ENCODE assay signal across 14 cellular contexts in genomic region chr15:68341851-68342336, GRCh38.
DNase-seq lines count a peak whose midpoint lies in the region; ATAC-seq, FAIRE-seq and TF ChIP-seq lines count a peak whose summit lies in the region.
"Had no signal": no experiment of that assay in that cellular context is flagged by ENCODE, and none has a peak within 500 bp of the region (broad histone marks: within the 10 kb centered on the region; RNA-seq: fewer than 3 reads in every experiment).

No MANE protein-coding gene starts in this region.

- POLR2A ChIA-PET in IMR-90 (lab: Charles Lee; ENCODE audit: unreplicated experiment), result no interaction called here

- TF ChIP-seq CTCF in IMR-90 (conservative IDR thresholded peaks at IDR 0.05; ENCODE audit: low read depth, low read length), result no peak
- TF ChIP-seq CTCF in BE2C (IDR thresholded peaks at IDR 0.05; ENCODE audit: low read depth, low read length), result no peak

- peak overlapping the region; percentile 2; the same call in 1 of the 2 replicates for H4K91ac ChIP-seq in IMR-90 (ENCODE audit: insufficient read depth, low read depth, low read length)

- H2BK5ac ChIP-seq in IMR-90 (ENCODE audit: low read depth, low read length, poor library complexity, severe bottlenecking), result no peak overlapping the region

- no peak overlapping the region; the same call in 1 of the 2 replicates for H2BK120ac ChIP-seq in IMR-90 (ENCODE audit: low read depth, low read length)

- FAIRE-seq in frontal cortex (lab: Jason Lieb, UNC), result no peak
- FAIRE-seq: GM12878 had no signal

- H4K5ac ChIP-seq in IMR-90 (ENCODE audit: low read depth, low read length), result no peak overlapping the region

- no peak overlapping the region; the same call in 1 of the 2 replicates for H2BK20ac ChIP-seq in IMR-90 (ENCODE audit: low read depth, low read length)

- no peak overlapping the region for H3K4me3 Mint-ChIP-seq in immature natural killer cell
- H3K4me3 Mint-ChIP-seq: activated naive CD8-positive, alpha-beta T cell treated with anti-CD3 and anti-CD28 coated beads, Interleukin-2, amount 10 ng/mL, durations not matched to agents 7 days and 5 days; WTC11 had no signal

- TF ChIP-seq POLR2A in IMR-90 (IDR thresholded peaks at IDR 0.05; ENCODE audit: low read depth, low read length), result no peak

- no peaks in the 10 kb centered on the region for H4K20me1 ChIP-seq in IMR-90 (ENCODE audit: insufficient read depth, low read length)

- H3K27me3 ChIP-seq in IMR-90 (ENCODE audit: control insufficient read depth, insufficient read depth, low read length) (no peaks in the 10 kb centered on the region), right cardiac atrium (ENCODE audit: control insufficient read depth, insufficient read depth) (no peaks in the 10 kb centered on the region), skeletal muscle tissue (ENCODE audit: control insufficient read depth in 3 of 3, insufficient read depth in 3 of 3, low read length in 3 of 3) (no peaks in the 10 kb centered on the region), BE2C (no peaks in the 10 kb centered on the region)

- H3K4me1 Mint-ChIP-seq in immature natural killer cell, result no peaks in the 10 kb centered on the region
- H3K4me1 Mint-ChIP-seq: activated naive CD8-positive, alpha-beta T cell treated with anti-CD3 and anti-CD28 coated beads, Interleukin-2, amount 10 ng/mL, durations not matched to agents 7 days and 5 days had no signal

- no peak overlapping the region for H2AFZ ChIP-seq in IMR-90 (replicated peaks; ENCODE audit: low read length, poor library complexity)

- dilution Hi-C loops in IMR-90 (cut with HindIII; ENCODE audit: low sequenced_read_pairs, unreplicated experiment), result no loop called here

- H3K27ac ChIP-seq in IMR-90 (ENCODE audit: insufficient read depth, low read length) (no peak overlapping the region), right cardiac atrium (ENCODE audit: low read length) (peak overlapping the region; percentile 94), skeletal muscle tissue (ENCODE audit: low read depth, low read length) (peak overlapping the region; percentile 10)

- H3K36me3 ChIP-seq in IMR-90 (ENCODE audit: control insufficient read depth, insufficient read depth, low read length) (peaks cover 4% of the 10 kb centered on the region; the same call in 1 of the 2 replicates), skeletal muscle tissue (ENCODE audit: control insufficient read depth in 3 of 3, insufficient read depth in 3 of 3, low read length in 3 of 3) (no peaks in the 10 kb centered on the region), BE2C (peaks cover 2% of the 10 kb centered on the region; the same call in 1 of the 2 replicates)

- H3K4me2 ChIP-seq in IMR-90 (ENCODE audit: low read depth, low read length), result no peak overlapping the region

- H3K36me3 Mint-ChIP-seq in immature natural killer cell, result no peaks in the 10 kb centered on the region
- H3K36me3 Mint-ChIP-seq: activated naive CD8-positive, alpha-beta T cell treated with anti-CD3 and anti-CD28 coated beads, Interleukin-2, amount 10 ng/mL, durations not matched to agents 7 days and 5 days; WTC11 had no signal

- no peak overlapping the region for H3K4ac ChIP-seq in IMR-90 (ENCODE audit: low read depth, low read length)

- peak overlapping the region; percentile 48; the same call in 1 of the 2 replicates for H2AK5ac ChIP-seq in IMR-90 (ENCODE audit: low read depth, low read length)

- no peak for ATAC-seq in IMR-90 (ENCODE audit: low read depth)
- ATAC-seq in right cardiac atrium, result peak; percentile 17 to 25
- ATAC-seq: GM12878, WTC11 had no signal

- H2AK9ac ChIP-seq in IMR-90 (replicated peaks; ENCODE audit: low read depth, low read length, poor library complexity), result no peak overlapping the region

- no peak overlapping the region for H3K4me3 ChIP-seq in IMR-90 (ENCODE audit: insufficient read depth, low read depth, low read length)
- H3K4me3 ChIP-seq in right cardiac atrium (ENCODE audit: low read length), result no peak overlapping the region
- H3K4me3 ChIP-seq in skeletal muscle tissue (ENCODE audit: low read length in 3 of 3), result no peak overlapping the region
- H3K4me3 ChIP-seq in BE2C (ENCODE audit: low read depth, low read length), result no peak overlapping the region
- H3K4me3 ChIP-seq: GM12878 had no signal

- BruUV-seq in IMR-90 (replicated peaks; lab: Mats Ljungman, UMichigan), result no TSS peak

- in situ Hi-C loops in IMR-90 (cut with MboI; ENCODE audit: low sequenced_read_pairs), result no loop called here

- H3K27ac Mint-ChIP-seq in immature natural killer cell, result no peak overlapping the region
- H3K27ac Mint-ChIP-seq: activated naive CD8-positive, alpha-beta T cell treated with anti-CD3 and anti-CD28 coated beads, Interleukin-2, amount 10 ng/mL, durations not matched to agents 7 days and 5 days; WTC11 had no signal

- 64% methylated on average over 3 of the region's 7 CpGs; no CpG with 5 or more reads in 1 of the 2 experiments for WGBS in IMR-90 (ENCODE audit: extremely low coverage in 2 of 2, insufficient read length in 1 of 2), 2 experiments
- WGBS in right cardiac atrium, result 38% methylated on average over 7 of the region's 7 CpGs

- peaks cover 9% of the 10 kb centered on the region for H3K9me1 ChIP-seq in IMR-90 (ENCODE audit: insufficient read depth, low read length)

- H3K18ac ChIP-seq in IMR-90 (ENCODE audit: low read depth, low read length), result no peak overlapping the region

- H3K79me1 ChIP-seq in IMR-90 (ENCODE audit: low read depth in 1 of 2, low read length in 2 of 2), result 0 out of 4 replicates have a peak, but pooled peaks cover 0 to 3% of the 10 kb centered on the region in 2 experiments

- CTCF ChIA-PET in IMR-90 (lab: Yijun Ruan, JAX), result no interaction called here

- no peaks in the 10 kb centered on the region for H3K9me3 Mint-ChIP-seq in immature natural killer cell
- H3K9me3 Mint-ChIP-seq: activated naive CD8-positive, alpha-beta T cell treated with anti-CD3 and anti-CD28 coated beads, Interleukin-2, amount 10 ng/mL, durations not matched to agents 7 days and 5 days; WTC11 had no signal

- no peak overlapping the region for H3K23ac ChIP-seq in IMR-90 (ENCODE audit: low read depth, low read length)

- H3K9me3 ChIP-seq in IMR-90 (ENCODE audit: control insufficient read depth, insufficient read depth, low read length) (no peaks in the 10 kb centered on the region), right cardiac atrium (ENCODE audit: control insufficient read depth, low read length) (no peaks in the 10 kb centered on the region), skeletal muscle tissue (ENCODE audit: control insufficient read depth in 3 of 3, low read length in 3 of 3) (no peaks in the 10 kb centered on the region), BE2C (no peaks in the 10 kb centered on the region)

- TF ChIP-seq RAD21 in IMR-90 (IDR thresholded peaks at IDR 0.05; ENCODE audit: low read length), result no peak

- H4K8ac ChIP-seq in IMR-90 (ENCODE audit: low read depth in 2 of 2, low read length in 2 of 2), result peak overlapping the region in 1 of 2 experiments; percentile 3; a peak in 1 of 4 replicates

- DNase-seq in IMR-90 (peak; percentile 39), brain pericyte (ENCODE audit: low read depth, low spot score) (peak; percentile 41), right cardiac atrium (peak in 2 of 3 donors; percentile 32 to 62), immature natural killer cell (no peak), frontal cortex (ENCODE audit: low spot score in 2 of 2) (no peak), BE2C (no peak)
- no peak for DNase-seq in stimulated activated CD4-positive, alpha-beta T cell treated with anti-CD3 and anti-CD28 coated beads, Interleukin-15, amount 100 ng/mL, for 24 hours
- DNase-seq: activated naive CD8-positive, alpha-beta T cell treated with anti-CD3 and anti-CD28 coated beads, Interleukin-2, amount 10 ng/mL, durations not matched to agents 7 days and 5 days; NCI-H146; NCI-H748 treated with DMSO at 0.1 percent for 48 hours; stimulated activated CD4-positive, alpha-beta T cell treated with anti-CD3 and anti-CD28 coated beads, Interleukin-12 subunit alpha, Interleukin-12 subunit beta, amount 100 ng/mL, for 4 hours had no signal

- peaks cover 0 to 2% (median 2%) of the 10 kb centered on the region in 3 donors for H3K27me3 Mint-ChIP-seq in immature natural killer cell (ENCODE audit: low read depth in 3 of 3)

- no peak overlapping the region for H3K14ac ChIP-seq in IMR-90 (replicated peaks; ENCODE audit: low read depth, low read length)

- no peak overlapping the region for H2BK15ac ChIP-seq in IMR-90 (ENCODE audit: low read depth, low read length)

- H3K4me1 ChIP-seq in IMR-90 (ENCODE audit: control insufficient read depth, insufficient read depth, low read length) (peaks cover 3% of the 10 kb centered on the region; the same call in 1 of the 2 replicates), right cardiac atrium (ENCODE audit: control insufficient read depth, insufficient read depth, low read length) (peaks cover 23% of the 10 kb centered on the region), skeletal muscle tissue (ENCODE audit: control insufficient read depth in 3 of 3, insufficient read depth in 3 of 3, low read length in 3 of 3) (peaks cover 27 to 39% (median 37%) of the 10 kb centered on the region in 3 donors), BE2C (no peaks in the 10 kb centered on the region)

- H3K56ac ChIP-seq in IMR-90 (ENCODE audit: extremely low read depth, insufficient read depth, low read length), result no peak overlapping the region

- H3K9ac ChIP-seq in IMR-90 (ENCODE audit: low read depth, low read length) (no peak overlapping the region), skeletal muscle tissue (ENCODE audit: low read depth in 1 of 3, low read length in 3 of 3) (peak overlapping the region in 1 of 3 donors; percentile 62)

- intact Hi-C loops in IMR-90 (cut with micrococcal nuclease) (no loop called here), right cardiac atrium (cut with DNase I) (no loop called here)

TF ChIP-seq in IMR-90, 13 proteins besides CTCF, POLR2A, EP300 and RAD21 (continues in another document):
- TF ChIP-seq MAZ (IDR thresholded peaks at IDR 0.05; ENCODE audit: borderline replicate concordance, low read depth, low read length) (no peak), ELK1 (IDR thresholded peaks at IDR 0.05; ENCODE audit: borderline replicate concordance, low read depth, low read length) (no peak), NFE2L2 (IDR thresholded peaks at IDR 0.05; ENCODE audit: low read depth, low read length) (no peak), CEBPB (IDR thresholded peaks at IDR 0.05; ENCODE audit: low read depth, low read length) (no peak), RFX5 (IDR thresholded peaks at IDR 0.05; ENCODE audit: low read depth, low read length) (no peak), RCOR1 (IDR thresholded peaks at IDR 0.05; ENCODE audit: insufficient replicate concordance, low read length) (no peak), MAFK (IDR thresholded peaks at IDR 0.05; ENCODE audit: low read depth, low read length) (no peak)

Comparison
In these comparisons a context has a peak if more than half of its experiments do, and no peak if none do; other contexts are left out.
1. DNase-seq: peak in IMR-90 (single experiment), brain pericyte (single experiment) and right cardiac atrium (2 of 3); none in immature natural killer cell (0 of 3), frontal cortex (0 of 2), stimulated activated CD4-positive, alpha-beta T cell treated with anti-CD3 and anti-CD28 coated beads, Interleukin-15, amount 100 ng/mL, for 24 hours (single experiment) and BE2C (single experiment).